Comparison of ENCODE assay signal across 28 cellular contexts in genomic region chr1:108038837-108039236, GRCh38.
"Had no signal": no experiment of that assay in that cellular context is flagged by ENCODE, and none has a peak within 500 bp of the region (broad histone marks: within the 10 kb centered on the region; RNA-seq: fewer than 3 reads in every experiment).

No MANE protein-coding gene starts in this region.

- H3K9me3 ChIP-seq: lower lobe of right lung, pancreas, prostate gland, tibial nerve, vagina had no signal

- H3K4me2 ChIP-seq: hepatocyte had no signal

- H3K27ac Mint-ChIP-seq: stimulated activated naive B cell treated with anti-CD40 and anti-IgM and Interleukin-4, amounts not matched to agents 10 μg/mL and 1 μg/mL and 100 μg/mL, for 72 hours; type B pancreatic cell had no signal

- H3K27me3 ChIP-seq: pancreas, tibial nerve, vagina had no signal

- H3K27ac ChIP-seq: hepatocyte, lower lobe of right lung, pancreas, prostate gland, tibial nerve, vagina had no signal

- H3K27me3 Mint-ChIP-seq: naive B cell; stimulated activated naive B cell treated with anti-CD40 and anti-IgM and Interleukin-4, amounts not matched to agents 10 μg/mL and 1 μg/mL and 100 μg/mL, for 72 hours had no signal

- H3K36me3 Mint-ChIP-seq: natural killer cell, type B pancreatic cell had no signal

- FAIRE-seq: pancreas had no signal

- H3K79me2 ChIP-seq: hepatocyte had no signal

- H3K9me3 Mint-ChIP-seq: neural crest cell, type B pancreatic cell had no signal

- DNase-seq: islet precursor cell; kidney glomerular epithelial cell; left cardiac atrium; lower lobe of right lung; mammary epithelial cell; mesenchymal stem cell; naive B cell; natural killer cell; nucleus accumbens; pancreas; posterior cingulate gyrus; retina; right cardiac atrium; stimulated activated CD4-positive, alpha-beta T cell treated with anti-CD3 and anti-CD28 coated beads, Interleukin-12 subunit alpha, Interleukin-12 subunit beta, amount 100 ng/mL, for 4 hours; stimulated activated CD4-positive, alpha-beta T cell treated with anti-CD3 and anti-CD28 coated beads, Interleukin-15, amount 100 ng/mL, for 24 hours; stimulated activated CD4-positive, alpha-beta T cell treated with anti-CD3 and anti-CD28 coated beads, Interleukin-2, amount 100 ng/mL, for 24 hours; stimulated activated CD4-positive, alpha-beta T cell treated with anti-CD3 and anti-CD28 coated beads, Interleukin-4, amount 100 ng/mL, for 1 hour; stimulated activated naive B cell treated with anti-CD40 and anti-IgM and Interleukin-4, amounts not matched to agents 10 μg/mL and 1 μg/mL and 100 μg/mL, for 72 hours; stimulated activated naive CD8-positive, alpha-beta T cell treated with anti-CD3 and anti-CD28 coated beads, Interleukin-15, Interleukin-2, amounts not matched to agents 100 U/mL and 50 U/mL, for 24 hours had no signal

- ATAC-seq: left cardiac atrium; left lobe of liver; lower lobe of right lung; natural killer cell; pancreas; right cardiac atrium; sciatic nerve; stimulated activated naive B cell treated with anti-CD40 and anti-IgM and Interleukin-4, amounts not matched to agents 10 μg/mL and 1 μg/mL and 100 μg/mL, for 72 hours; stimulated activated naive CD8-positive, alpha-beta T cell treated with anti-CD3 and anti-CD28 coated beads, Interleukin-15, Interleukin-2, amounts not matched to agents 100 U/mL and 50 U/mL, for 24 hours had no signal

- H3K4me3 Mint-ChIP-seq: naive B cell; natural killer cell; neural crest cell; stimulated activated naive B cell treated with anti-CD40 and anti-IgM and Interleukin-4, amounts not matched to agents 10 μg/mL and 1 μg/mL and 100 μg/mL, for 72 hours; type B pancreatic cell had no signal

- H3K36me3 ChIP-seq: lower lobe of right lung, pancreas, prostate gland, tibial nerve, vagina had no signal

- H3K4me1 ChIP-seq: pancreas, prostate gland, vagina had no signal

- H3K4me3 ChIP-seq: hepatocyte, lower lobe of right lung, pancreas, prostate gland, skin epidermis, tibial nerve, vagina had no signal

- H2AFZ ChIP-seq: hepatocyte had no signal
